8 cellular contexts compared by ENCODE assay signal in the genomic region with DNA sequence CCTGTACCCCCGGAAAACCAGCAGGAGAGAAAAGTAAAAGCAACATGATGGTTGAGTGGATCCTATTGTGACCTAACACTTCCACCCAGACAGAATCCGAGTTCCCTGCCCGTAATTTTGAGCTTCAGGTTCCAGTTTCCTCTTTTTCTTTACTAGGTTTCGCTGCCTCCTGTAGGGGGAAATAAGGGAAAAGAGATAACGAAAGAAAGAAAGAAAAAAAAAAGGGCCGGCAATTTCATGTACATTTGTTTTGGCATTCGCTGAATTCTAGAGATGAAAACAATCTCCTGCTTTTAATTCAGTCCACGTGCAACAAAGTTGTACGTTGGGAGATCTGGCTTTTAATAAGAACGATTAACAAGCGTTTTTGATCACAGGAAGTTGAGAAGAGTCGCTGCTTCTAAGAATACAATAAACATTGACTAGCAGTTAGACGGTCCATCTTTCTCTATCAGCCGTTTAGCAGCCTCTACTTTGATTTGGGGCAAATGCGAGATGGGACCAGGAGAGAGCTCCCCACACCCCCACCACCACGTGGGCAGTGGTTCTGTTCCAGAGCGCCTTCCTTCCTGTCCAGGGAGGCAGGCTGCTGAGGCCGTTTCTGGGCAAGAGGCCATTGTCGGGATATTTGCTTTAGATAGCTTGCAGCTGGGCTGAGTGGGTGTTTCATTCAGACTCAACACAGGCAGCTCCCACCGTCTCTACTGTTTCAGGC.
A peak's percentile ranks its signal among the peaks of the same experiment; 100 is the strongest.
DNase-seq lines count a peak whose midpoint lies in the region; ATAC-seq lines count a peak whose summit lies in the region.

No MANE protein-coding gene starts in this region.

- H3K27ac ChIP-seq in CD4-positive, alpha-beta memory T cell (ENCODE audit: low read depth, low read length) = no peak overlapping the region

- H3K36me3 ChIP-seq in CD4-positive, alpha-beta memory T cell (ENCODE audit: insufficient read depth, low read length) = no peaks in the 10 kb centered on the region
- no peaks in the 10 kb centered on the region for H3K36me3 ChIP-seq in skeletal muscle satellite cell (ENCODE audit: insufficient read depth, low read length)

- intact Hi-C loops in CD4-positive, alpha-beta memory T cell (cut with micrococcal nuclease) = loop anchor here (1.0 to 2.0 kb wide), 2 partner anchors 155 to 316 kb away; no protein-coding TSS in a partner anchor

- H3K4me3 Mint-ChIP-seq in CD4-positive, alpha-beta memory T cell = peak overlapping the region; percentile 76 to 94 (median 82)
- H3K4me3 Mint-ChIP-seq in activated naive CD8-positive, alpha-beta T cell = peak overlapping the region; percentile 87

- peaks cover 0 to 8% (median 8%) of the 10 kb centered on the region in 8 donors for H3K9me3 Mint-ChIP-seq in CD4-positive, alpha-beta memory T cell
- peaks cover 5% of the 10 kb centered on the region for H3K9me3 Mint-ChIP-seq in activated naive CD8-positive, alpha-beta T cell (ENCODE audit: low read depth)

- H3K4me2 ChIP-seq in skeletal muscle satellite cell (ENCODE audit: low read length) = peak overlapping the region; percentile 52

- H3K27ac Mint-ChIP-seq in CD4-positive, alpha-beta memory T cell = peak overlapping the region in 1 of 7 donors; percentile 18
- peak overlapping the region; percentile 91 for H3K27ac Mint-ChIP-seq in activated naive CD8-positive, alpha-beta T cell

- H3K27me3 Mint-ChIP-seq in CD4-positive, alpha-beta memory T cell = peaks cover 0 to 2% of the 10 kb centered on the region in 2 donors
- H3K27me3 Mint-ChIP-seq in activated naive CD8-positive, alpha-beta T cell = no peaks in the 10 kb centered on the region

- peaks cover 16% of the 10 kb centered on the region for H3K4me1 ChIP-seq in CD4-positive, alpha-beta memory T cell (ENCODE audit: insufficient read depth, low read length)
- peaks cover 71% of the 10 kb centered on the region for H3K4me1 ChIP-seq in skeletal muscle satellite cell (ENCODE audit: control insufficient read depth, insufficient read depth, low read length)

- H3K9me3 ChIP-seq in CD4-positive, alpha-beta memory T cell (ENCODE audit: control insufficient read depth in 1 of 2, low read length in 2 of 2) = no peaks in the 10 kb centered on the region
- no peaks in the 10 kb centered on the region for H3K9me3 ChIP-seq in skeletal muscle satellite cell (replicated peaks; ENCODE audit: low read length)

- POLR2A ChIA-PET in CD4-positive, alpha-beta memory T cell (lab: Charles Lee; ENCODE audit: partially characterized antibody) = interaction anchor here (0.6 to 1.2 kb wide), 3 partner anchors 16 to 316 kb away, joined by 3 to 6 read pairs (median 3); no protein-coding TSS in a partner anchor

- peak in 1 of 5 donors; percentile 5 for DNase-seq in CD4-positive, alpha-beta memory T cell
- DNase-seq in NCI-H1092 (lab: John Stamatoyannopoulos, UW) (peak; percentile 91), hepatic stellate cell (ENCODE audit: low spot score) (peak; percentile 72), NCI-H1417 (lab: John Stamatoyannopoulos, UW) (no peak), foreskin melanocyte (no peak)

- H3K4me1 Mint-ChIP-seq in CD4-positive, alpha-beta memory T cell = peaks cover 8 to 20% (median 15%) of the 10 kb centered on the region in 4 donors
- peaks cover 21% of the 10 kb centered on the region for H3K4me1 Mint-ChIP-seq in activated naive CD8-positive, alpha-beta T cell (ENCODE audit: low read depth)

- peak overlapping the region; percentile 59 for H3K9ac ChIP-seq in skeletal muscle satellite cell (ENCODE audit: low read depth, low read length)

- no peak for ATAC-seq in GM19467 (IDR thresholded peaks at IDR 0.05; ENCODE audit: unreplicated experiment)

- H3K36me3 Mint-ChIP-seq in CD4-positive, alpha-beta memory T cell = no peaks in the 10 kb centered on the region
- peaks cover 6% of the 10 kb centered on the region for H3K36me3 Mint-ChIP-seq in activated naive CD8-positive, alpha-beta T cell

- peak overlapping the region in 1 of 2 donors; percentile 38 for H3K4me3 ChIP-seq in CD4-positive, alpha-beta memory T cell (ENCODE audit: low read length in 2 of 2)
- peak overlapping the region; percentile 34 for H3K4me3 ChIP-seq in skeletal muscle satellite cell (ENCODE audit: low read length)

- CTCF ChIA-PET in CD4-positive, alpha-beta memory T cell (lab: Charles Lee; ENCODE audit: partially characterized antibody) = interaction anchor here (0.8 to 2.6 kb wide), 5 partner anchors 154 to 318 kb away, joined by 3 to 11 read pairs (median 5); no protein-coding TSS in a partner anchor

- H3K27me3 ChIP-seq in CD4-positive, alpha-beta memory T cell (ENCODE audit: insufficient read depth, low read length) = no peaks in the 10 kb centered on the region
- H3K27me3 ChIP-seq in skeletal muscle satellite cell (ENCODE audit: control insufficient read depth, insufficient read depth, low read length) = no peaks in the 10 kb centered on the region

Comparison
In these comparisons a context has a peak if more than half of its experiments do, and no peak if none do; other contexts are left out.
1. DNase-seq: peak in NCI-H1092 (single experiment) and hepatic stellate cell (single experiment); none in NCI-H1417 (0 of 3) and foreskin melanocyte (single experiment).